In the genomic region with DNA sequence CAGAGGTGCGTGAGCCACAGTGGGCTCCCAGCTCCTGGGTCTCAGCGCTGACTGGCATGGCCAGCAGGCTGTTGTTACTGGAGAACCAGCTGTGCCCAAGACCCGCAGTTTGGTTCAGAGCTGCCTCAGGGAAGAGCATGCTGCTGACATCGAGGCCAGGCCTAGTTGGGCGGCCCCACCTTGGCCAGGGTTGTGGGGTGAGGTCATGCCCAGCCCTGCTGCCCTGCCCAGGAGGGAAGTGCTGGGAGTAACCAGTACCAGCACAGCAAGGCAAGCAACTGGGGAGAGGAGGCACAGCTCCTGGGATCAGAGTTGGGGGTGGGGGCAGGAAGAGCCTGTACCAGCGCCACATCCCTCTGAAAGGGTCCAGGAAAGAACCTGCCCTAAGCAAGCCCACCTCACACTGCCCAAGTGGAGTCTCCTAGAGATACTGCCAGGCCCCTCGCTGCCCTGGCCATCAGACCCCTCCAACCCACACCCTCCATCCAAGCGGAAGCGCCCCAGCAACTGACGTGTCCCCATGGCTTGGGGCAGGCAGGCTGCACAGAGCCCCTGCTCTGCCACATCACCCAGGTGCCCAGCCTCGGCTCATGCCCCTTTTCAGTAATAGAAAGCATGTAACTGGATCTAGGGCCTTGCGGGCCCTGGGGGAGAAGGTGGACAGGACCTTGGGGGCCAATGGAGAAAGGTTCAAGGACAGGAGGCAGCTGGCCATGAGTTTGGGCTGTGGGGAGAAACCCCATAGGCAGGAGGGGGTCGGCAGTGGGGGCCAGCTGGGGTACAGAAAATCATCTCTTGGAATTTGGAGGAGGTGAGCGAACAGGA, we compare ENCODE assay signal across 6 cellular contexts. TPM values are rescaled to one million over a fixed set of nuclear protein-coding genes. Genes with fewer than 3 reads are reported as not detected.
DNase-seq lines count a peak whose midpoint lies in the region; ATAC-seq and TF ChIP-seq lines count a peak whose summit lies in the region.

No MANE protein-coding gene starts in this region.

- H3K27ac Mint-ChIP-seq in naive B cell, result peak overlapping the region in 3 of 6 donors; percentile 56 to 81 (median 79)

- H3K4me3 ChIP-seq in GM08714 (ENCODE audit: low read length) (peak overlapping the region; percentile 63; the same call in 1 of the 2 replicates), astrocyte of the spinal cord (ENCODE audit: low read depth, low read length) (peak overlapping the region; percentile 64)

- TF ChIP-seq CTCF in astrocyte of the spinal cord (IDR thresholded peaks at IDR 0.05; ENCODE audit: low read depth, low read length), result no peak

- H3K4me1 Mint-ChIP-seq in naive B cell, result peaks cover 14 to 33% (median 24%) of the 10 kb centered on the region in 3 donors

- DNase-seq in astrocyte of the spinal cord (ENCODE audit: low read depth, low spot score), result no peak
- DNase-seq in naive B cell, result no peak
- DNase-seq in NCI-H510A (lab: John Stamatoyannopoulos, UW), result no peak
- DNase-seq in GF-D8 (lab: John Stamatoyannopoulos, UW), result no peak

- no peaks in the 10 kb centered on the region for H3K9me3 Mint-ChIP-seq in naive B cell

- ATAC-seq in naive B cell (ENCODE audit: low read depth in 2 of 2), result no peak
- ATAC-seq in HG03469 (IDR thresholded peaks at IDR 0.05; ENCODE audit: unreplicated experiment), result no peak

- no peaks in the 10 kb centered on the region for H3K36me3 Mint-ChIP-seq in naive B cell

- in situ Hi-C loops in astrocyte of the spinal cord (cut with HindIII; ENCODE audit: low sequenced_read_pairs), result no loop called here

- peaks cover 11 to 34% (median 31%) of the 10 kb centered on the region in 3 donors for H3K27me3 Mint-ChIP-seq in naive B cell

- peak overlapping the region; percentile 80 to 94 (median 89) for H3K4me3 Mint-ChIP-seq in naive B cell

RNA-seq across cellular contexts. Expression of a gene that starts 1.0 kb away (rescaled TPM):
- 1 to 10 TPM in 4 of 6 donors, under 1 TPM in 1, not detected in 1; 0.22 to 2.1 (median 1.4) TPM for polyA plus RNA-seq in naive B cell (ENCODE audit: low read depth in 6 of 6)

RNA-seq across cellular contexts. Expression of a gene that starts 22.8 kb away (rescaled TPM):
- 10 to 100 TPM; 33.6 to 59.9 (median 39.7) TPM for polyA plus RNA-seq in naive B cell (ENCODE audit: low read depth in 6 of 6)

RNA-seq across cellular contexts. Expression of a gene that starts 38.0 kb away (rescaled TPM):
- polyA plus RNA-seq in naive B cell (ENCODE audit: low read depth in 6 of 6), result 10 to 100 TPM; 17.6 to 42.2 (median 23.3) TPM

RNA-seq across cellular contexts. Expression of a gene that starts 38.1 kb away (rescaled TPM):
- polyA plus RNA-seq in naive B cell (ENCODE audit: low read depth in 6 of 6), result 10 to 100 TPM; 33.4 to 67.2 (median 40.9) TPM

RNA-seq across cellular contexts. Expression of a gene that starts 51.1 kb away (rescaled TPM):
- 10 to 100 TPM in 2 of 6 donors, 1 to 10 TPM in 4; 3.8 to 13.8 (median 9.3) TPM for polyA plus RNA-seq in naive B cell (ENCODE audit: low read depth in 6 of 6)
